9 cellular contexts compared by ENCODE assay signal in the genomic region with DNA sequence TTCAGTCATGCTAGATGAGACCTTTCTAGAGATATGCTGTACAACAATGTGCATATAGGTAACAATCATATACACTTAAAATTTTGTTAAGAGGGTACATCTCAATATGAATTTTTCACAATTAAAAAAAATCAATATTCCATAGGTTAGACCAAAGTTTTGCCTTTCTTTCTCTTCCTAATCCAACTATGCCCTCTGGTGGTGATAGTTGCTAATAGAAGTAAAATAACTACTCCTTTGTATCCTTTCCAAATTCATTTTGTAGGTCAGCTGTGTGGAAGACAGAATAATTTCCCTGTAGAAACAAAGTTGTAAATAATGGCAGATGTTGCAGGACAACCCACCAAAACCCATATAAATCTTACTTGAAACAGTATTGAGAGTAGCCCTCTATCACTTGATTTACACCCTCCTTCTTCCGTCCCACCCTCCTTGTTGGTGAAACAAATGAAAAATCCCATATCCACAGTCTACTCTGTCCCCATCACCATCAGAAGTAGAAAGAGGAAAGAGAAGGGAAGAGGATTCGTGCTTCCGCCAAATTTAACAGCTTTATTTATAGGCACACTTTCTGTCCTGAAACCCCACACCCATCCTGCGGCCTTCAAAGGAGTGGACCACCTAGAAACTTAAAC. TPM values are rescaled to one million over a fixed set of nuclear protein-coding genes. Genes with fewer than 3 reads are reported as not detected.
A peak's percentile ranks its signal among the peaks of the same experiment; 100 is the strongest.
DNase-seq lines count a peak whose midpoint lies in the region; ATAC-seq, FAIRE-seq and TF ChIP-seq lines count a peak whose summit lies in the region.
"Had no signal": no experiment of that assay in that cellular context is flagged by ENCODE, and none has a peak within 500 bp of the region (broad histone marks: within the 10 kb centered on the region; RNA-seq: fewer than 3 reads in every experiment).

No MANE protein-coding gene starts in this region.

- H3K27ac ChIP-seq in body of pancreas (no peak overlapping the region), testis (no peak overlapping the region)
- H3K27ac ChIP-seq: epithelial cell of prostate had no signal

- peak; percentile 97 for FAIRE-seq in islet of Langerhans (lab: Jason Lieb, UNC)

- H3K9me3 ChIP-seq in body of pancreas (no peaks in the 10 kb centered on the region), testis (no peaks in the 10 kb centered on the region)

- H3K4me3 ChIP-seq in body of pancreas (no peak overlapping the region), testis (peak overlapping the region in 1 of 2 donors; percentile 15)

- DNase-seq in AML-193 (lab: John Stamatoyannopoulos, UW) (peak; percentile 47 to 62), H4 (ENCODE audit: low spot score) (peak; percentile 49), NCI-H345 (lab: John Stamatoyannopoulos, UW) (peak; percentile 72), body of pancreas (no peak), testis (no peak), activated gamma-delta T cell treated with Interleukin-2 at 50 U/mL for 16 hours (no peak)

- TF ChIP-seq CTCF in body of pancreas (IDR thresholded peaks at IDR 0.05): peak; percentile 38 to 84 (median 77)
- peak; percentile 62 to 72 (median 70) for TF ChIP-seq CTCF in testis (IDR thresholded peaks at IDR 0.05)

- intact Hi-C loops in body of pancreas (cut with DNase I) (loop anchor here (5.0 kb wide), 1 partner anchor 419 kb away; no protein-coding TSS in a partner anchor), testis (cut with DNase I; ENCODE audit: low total_unique reads) (loop anchor here (10.0 kb wide), 1 partner anchor 421 kb away; no protein-coding TSS in a partner anchor)

- H3K27me3 ChIP-seq in body of pancreas: no peaks in the 10 kb centered on the region
- H3K27me3 ChIP-seq in testis: no peaks in the 10 kb centered on the region

- ATAC-seq in body of pancreas: peak; percentile 50
- ATAC-seq in GM19324 (IDR thresholded peaks at IDR 0.05; ENCODE audit: low FRiP score, unreplicated experiment): no peak

- no peaks in the 10 kb centered on the region for H3K4me1 ChIP-seq in body of pancreas
- H3K4me1 ChIP-seq in testis: no peaks in the 10 kb centered on the region

- TF ChIP-seq POLR2A in body of pancreas (IDR thresholded peaks at IDR 0.05): no peak
- TF ChIP-seq POLR2A in testis (IDR thresholded peaks at IDR 0.05): no peak

- WGBS in body of pancreas, 2 donors: 61 to 72% methylated on average over 4 of the region's 4 CpGs
- 33 to 53% methylated on average over 4 of the region's 4 CpGs for WGBS in testis, 2 donors

- H3K36me3 ChIP-seq in body of pancreas (replicated peaks in 1 of 2; ENCODE audit: insufficient read depth in 1 of 2, low read depth in 2 of 2) (no peaks in the 10 kb centered on the region), testis (ENCODE audit: low read depth, missing control alignments) (no peaks in the 10 kb centered on the region)

RNA-seq across cellular contexts. Expression of a gene that starts 34.2 kb away (rescaled TPM):
- 3.2 and 5.3 TPM in 2 replicates for total RNA-seq in H4 (2014; rRNA removed; shearing (Covaris generic))
- total RNA-seq in body of pancreas (10 to 100 TPM in 1 of 2 donors, 1 to 10 TPM in 1; 7.0 to 50.4 TPM), testis (10 to 100 TPM; 20.5 to 27.9 TPM)
- polyA plus RNA-seq in testis (ENCODE audit: insufficient read depth, low read depth, low replicate concordance): 7.9 TPM

Comparison
In these comparisons a context has a peak if more than half of its experiments do, and no peak if none do; other contexts are left out.
1. DNase-seq: peak in AML-193 (2 of 2), H4 (single experiment) and NCI-H345 (single experiment); none in body of pancreas (0 of 4), testis (single experiment) and activated gamma-delta T cell treated with Interleukin-2 at 50 U/mL for 16 hours (single experiment).